Comparison of ENCODE assay signal across 8 cellular contexts in genomic region chr16:3065742-3066439, GRCh38. TPM values are rescaled to one million over a fixed set of nuclear protein-coding genes. Genes with fewer than 3 reads are reported as not detected.
A peak's percentile ranks its signal among the peaks of the same experiment; 100 is the strongest.
DNase-seq lines count a peak whose midpoint lies in the region; ATAC-seq, FAIRE-seq and TF ChIP-seq lines count a peak whose summit lies in the region.

No MANE protein-coding gene starts in this region.

- H3K36me3 Mint-ChIP-seq in activated CD8-positive, alpha-beta T cell treated with anti-CD3 and anti-CD28 coated beads, Interleukin-2, amount 10 ng/mL, durations not matched to agents 7 days and 5 days (ENCODE audit: low read depth), result peaks cover 55% of the 10 kb centered on the region

- H3K4me1 ChIP-seq in left ventricle myocardium inferior (peaks cover 31% of the 10 kb centered on the region), spleen (peaks cover 6 to 87% (median 38%) of the 10 kb centered on the region in 6 donors)

- POLR2A ChIA-PET in activated CD8-positive, alpha-beta T cell treated with anti-CD3 and anti-CD28 coated beads, Interleukin-2, amount 10 ng/mL, durations not matched to agents 7 days and 5 days (lab: Charles Lee), result interaction anchor here (0.9 to 6.3 kb wide), 9 partner anchors 10 to 68 kb away, joined by 3 to 68 read pairs (median 4); partner anchors contain the start of gene ZNF213

- WGBS in spleen, 5 donors, result 46 to 74% (median 59%) methylated on average over 25 to 26 of the region's 26 CpGs

- H3K27ac ChIP-seq in left ventricle myocardium inferior (replicated peaks) (peak overlapping the region; percentile 80), spleen (peak overlapping the region; percentile 79 to 87 (median 84))

- no peaks in the 10 kb centered on the region for H3K9me3 Mint-ChIP-seq in activated CD8-positive, alpha-beta T cell treated with anti-CD3 and anti-CD28 coated beads, Interleukin-2, amount 10 ng/mL, durations not matched to agents 7 days and 5 days (ENCODE audit: insufficient read depth)

- CTCF ChIA-PET in activated CD8-positive, alpha-beta T cell treated with anti-CD3 and anti-CD28 coated beads, Interleukin-2, amount 10 ng/mL, durations not matched to agents 7 days and 5 days (lab: Charles Lee), result interaction anchor here (0.7 to 7.4 kb wide), 9 partner anchors 8 to 69 kb away, joined by 3 to 74 read pairs (median 5); partner anchors contain the start of gene ZNF213

- TF ChIP-seq POLR2A in spleen (IDR thresholded peaks at IDR 0.05) (no peak), GM12891 (IDR thresholded peaks at IDR 0.05; ENCODE audit: low read depth, low read length) (no peak)

- H3K4me1 Mint-ChIP-seq in activated CD8-positive, alpha-beta T cell treated with anti-CD3 and anti-CD28 coated beads, Interleukin-2, amount 10 ng/mL, durations not matched to agents 7 days and 5 days (ENCODE audit: low read depth), result peaks cover 74% of the 10 kb centered on the region

- H3K27me3 ChIP-seq in left ventricle myocardium inferior (ENCODE audit: low read depth), result no peaks in the 10 kb centered on the region
- no peaks in the 10 kb centered on the region for H3K27me3 ChIP-seq in spleen (replicated peaks in 1 of 7)

- H3K9me3 ChIP-seq in left ventricle myocardium inferior (replicated peaks), result no peaks in the 10 kb centered on the region
- H3K9me3 ChIP-seq in spleen, result no peaks in the 10 kb centered on the region

- peak overlapping the region; percentile 100 for H3K4me3 Mint-ChIP-seq in activated CD8-positive, alpha-beta T cell treated with anti-CD3 and anti-CD28 coated beads, Interleukin-2, amount 10 ng/mL, durations not matched to agents 7 days and 5 days

- DNase-seq in GM13977 (ENCODE audit: low spot score), result peak; percentile 27
- DNase-seq in activated CD8-positive, alpha-beta T cell treated with anti-CD3 and anti-CD28 coated beads, Interleukin-2, amount 10 ng/mL, durations not matched to agents 7 days and 5 days, result no peak
- DNase-seq in left ventricle myocardium inferior, result no peak
- DNase-seq in spleen, result peak; percentile 76
- no peak for DNase-seq in NAMALWA (ENCODE audit: low spot score)
- DNase-seq in SKM-1 treated with dmso at 0.1 percent for 144 hours (lab: John Stamatoyannopoulos, UW; ENCODE audit: unreplicated experiment), result no peak
- no peak for DNase-seq in GM12891 (ENCODE audit: insufficient read length, low spot score)

- no peak for FAIRE-seq in GM12891 (lab: Jason Lieb, UNC)

- no peaks in the 10 kb centered on the region for H3K27me3 Mint-ChIP-seq in activated CD8-positive, alpha-beta T cell treated with anti-CD3 and anti-CD28 coated beads, Interleukin-2, amount 10 ng/mL, durations not matched to agents 7 days and 5 days (ENCODE audit: low read depth)

- ATAC-seq in activated CD8-positive, alpha-beta T cell treated with anti-CD3 and anti-CD28 coated beads, Interleukin-2, amount 10 ng/mL, durations not matched to agents 7 days and 5 days, result peak; percentile 44
- ATAC-seq in HG03342 (IDR thresholded peaks at IDR 0.05; ENCODE audit: unreplicated experiment), result no peak

- H3K4me3 ChIP-seq in left ventricle myocardium inferior (peak overlapping the region; percentile 69), spleen (peak overlapping the region; percentile 41 to 79 (median 58))

- intact Hi-C loops in left ventricle myocardium inferior (cut with micrococcal nuclease) (no loop called here), spleen (cut with DNase I; ENCODE audit: low total_unique reads) (no loop called here)

- H3K36me3 ChIP-seq in left ventricle myocardium inferior, result peaks cover 9% of the 10 kb centered on the region
- peaks cover 0 to 30% (median 2%) of the 10 kb centered on the region in 6 donors for H3K36me3 ChIP-seq in spleen

- H3K27ac Mint-ChIP-seq in activated CD8-positive, alpha-beta T cell treated with anti-CD3 and anti-CD28 coated beads, Interleukin-2, amount 10 ng/mL, durations not matched to agents 7 days and 5 days, result peak overlapping the region; percentile 99

- in situ Hi-C loops in GM13977 (cut with MboI; ENCODE audit: low pct_unique_long_range_greater_than_20kb, low sequenced_read_pairs, unreplicated experiment), result loop anchor here (10.0 kb wide), 1 partner anchor 99 kb away; no protein-coding TSS in a partner anchor

- no peak for TF ChIP-seq CTCF in GM13977 (IDR thresholded peaks at IDR 0.05; ENCODE audit: extremely low read depth, insufficient read depth, missing control alignments)
- no peak for TF ChIP-seq CTCF in left ventricle myocardium inferior (IDR thresholded peaks at IDR 0.05; ENCODE audit: borderline replicate concordance)
- no peak for TF ChIP-seq CTCF in spleen (IDR thresholded peaks at IDR 0.05 in 8 of 11, conservative IDR thresholded peaks at IDR 0.05 in 3 of 11)

TF ChIP-seq in GM12891, 5 proteins besides CTCF, POLR2A, EP300 and RAD21:
- TF ChIP-seq POU2F2 (IDR thresholded peaks at IDR 0.05; ENCODE audit: low read depth, low read length), result no peak
- TF ChIP-seq TAF1 (IDR thresholded peaks at IDR 0.05; ENCODE audit: low read depth, low read length), result no peak

RNA-seq across cellular contexts. Expression of gene IL32, which starts 0.5 kb away (rescaled TPM):
- 1,000 to 10,000 TPM; 1,836 to 1,884 TPM for total RNA-seq in activated CD8-positive, alpha-beta T cell treated with anti-CD3 and anti-CD28 coated beads, Interleukin-2, amount 10 ng/mL, durations not matched to agents 7 days and 5 days
- total RNA-seq in left ventricle myocardium inferior (36.3 TPM), spleen (100 to 1,000 TPM; 171 to 414 (median 309) TPM)
- 100 to 1,000 TPM; 256 to 624 (median 277) TPM for polyA plus RNA-seq in spleen
- 512 TPM for polyA plus RNA-seq in GM12891 (2012; ENCODE audit: low read depth, missing spikeins)

RNA-seq across cellular contexts. Expression of gene MMP25, which starts 19.5 kb away (rescaled TPM):
- total RNA-seq in activated CD8-positive, alpha-beta T cell treated with anti-CD3 and anti-CD28 coated beads, Interleukin-2, amount 10 ng/mL, durations not matched to agents 7 days and 5 days, result 10 to 100 TPM; 58.0 to 66.1 TPM
- total RNA-seq in left ventricle myocardium inferior (1.2 TPM), spleen (100 to 1,000 TPM in 4 of 7 donors, 10 to 100 TPM in 3; 24.3 to 282 (median 113) TPM)
- 10 to 100 TPM in 2 of 3 donors, 1 to 10 TPM in 1; 2.7 to 45.0 (median 41.9) TPM for polyA plus RNA-seq in spleen
- 0.68 TPM for polyA plus RNA-seq in GM12891 (2012; ENCODE audit: low read depth, missing spikeins)

RNA-seq across cellular contexts. Expression of gene BICDL2, which starts 29.1 kb away (rescaled TPM):
- under 1 TPM; 0.84 to 0.94 TPM for total RNA-seq in activated CD8-positive, alpha-beta T cell treated with anti-CD3 and anti-CD28 coated beads, Interleukin-2, amount 10 ng/mL, durations not matched to agents 7 days and 5 days
- total RNA-seq in left ventricle myocardium inferior (0.05 TPM), spleen (under 1 TPM in 4 of 7 donors, not detected in 3; 0.30 to 0.77 (median 0.32) TPM)
- polyA plus RNA-seq in spleen, result under 1 TPM; 0.03 to 0.22 (median 0.15) TPM
- polyA plus RNA-seq in GM12891 (2012; ENCODE audit: low read depth, missing spikeins), result 0.37 TPM

RNA-seq across cellular contexts. Expression of gene ZSCAN10, which starts 33.2 kb away (rescaled TPM):
- under 1 TPM; 0.23 to 0.26 TPM for total RNA-seq in activated CD8-positive, alpha-beta T cell treated with anti-CD3 and anti-CD28 coated beads, Interleukin-2, amount 10 ng/mL, durations not matched to agents 7 days and 5 days
- total RNA-seq in left ventricle myocardium inferior (not detected), spleen (under 1 TPM in 1 of 7 donors, not detected in 6; 0.85 TPM)
- under 1 TPM in 2 of 3 donors, not detected in 1; 0.02 to 0.06 TPM for polyA plus RNA-seq in spleen
- polyA plus RNA-seq in GM12891 (2012; ENCODE audit: low read depth, missing spikeins), result 0.06 TPM

RNA-seq across cellular contexts. Expression of gene THOC6, which starts 42.1 kb away (rescaled TPM):
- total RNA-seq in activated CD8-positive, alpha-beta T cell treated with anti-CD3 and anti-CD28 coated beads, Interleukin-2, amount 10 ng/mL, durations not matched to agents 7 days and 5 days, result 10 to 100 TPM; 57.4 to 57.9 TPM
- total RNA-seq in left ventricle myocardium inferior, result 9.1 TPM
- total RNA-seq in spleen, result 10 to 100 TPM; 19.3 to 30.4 (median 26.3) TPM
- 10 to 100 TPM; 40.7 to 57.2 (median 41.0) TPM for polyA plus RNA-seq in spleen
- polyA plus RNA-seq in GM12891 (2012; ENCODE audit: low read depth, missing spikeins), result 15.4 TPM

Comparison
In these comparisons a context has a peak if more than half of its experiments do, and no peak if none do; other contexts are left out.
1. DNase-seq: peak in GM13977 (single experiment) and spleen (single experiment); none in activated CD8-positive, alpha-beta T cell treated with anti-CD3 and anti-CD28 coated beads, Interleukin-2, amount 10 ng/mL, durations not matched to agents 7 days and 5 days (single experiment), left ventricle myocardium inferior (single experiment), NAMALWA (single experiment), SKM-1 treated with dmso at 0.1 percent for 144 hours (single experiment) and GM12891 (single experiment).
2. RNA of gene IL32, which starts 0.5 kb away (total RNA-seq): 1,836 to 1,884 TPM in activated CD8-positive, alpha-beta T cell treated with anti-CD3 and anti-CD28 coated beads, Interleukin-2, amount 10 ng/mL, durations not matched to agents 7 days and 5 days; 171 to 414 TPM in spleen and 36.3 TPM in left ventricle myocardium inferior (single experiment); every median in the first group is over 4 times any median in the second.
3. RNA of gene MMP25, which starts 19.5 kb away (total RNA-seq): 24.3 to 282 TPM in spleen and 58.0 to 66.1 TPM in activated CD8-positive, alpha-beta T cell treated with anti-CD3 and anti-CD28 coated beads, Interleukin-2, amount 10 ng/mL, durations not matched to agents 7 days and 5 days; 1.2 TPM in left ventricle myocardium inferior (single experiment); every median in the first group is over 10 times any median in the second.